In genomic region chr1:21149862-21150432, GRCh38 we compare ENCODE assay signal across 8 cellular contexts. TPM values are rescaled to one million over a fixed set of nuclear protein-coding genes. Genes with fewer than 3 reads are reported as not detected.
A peak's percentile ranks its signal among the peaks of the same experiment; 100 is the strongest.
DNase-seq lines count a peak whose midpoint lies in the region; ATAC-seq and TF ChIP-seq lines count a peak whose summit lies in the region.

No MANE protein-coding gene starts in this region.

- intact Hi-C loops in head of caudate nucleus (cut with DNase I) = no loop called here
- intact Hi-C loops in psoas muscle (cut with DNase I) = no loop called here

- DNase-seq in ELF-1 (ENCODE audit: low read depth, low spot score) = peak; percentile 28
- DNase-seq in SW480 (ENCODE audit: low spot score) = peak; percentile 69
- DNase-seq in head of caudate nucleus = peak in 32 of 42 donors; percentile 13 to 67 (median 42)
- DNase-seq in psoas muscle = no peak
- no peak for DNase-seq in WERI-Rb-1
- no peak for DNase-seq in OCI-M2 (lab: John Stamatoyannopoulos, UW; ENCODE audit: unreplicated experiment)

- H3K36me3 ChIP-seq in psoas muscle (ENCODE audit: insufficient read depth in 1 of 2, low read depth in 1 of 2) (peaks cover 0 to 10% of the 10 kb centered on the region in 2 donors), WERI-Rb-1 (peaks cover 16% of the 10 kb centered on the region)

- peaks cover 35% of the 10 kb centered on the region for H3K4me1 ChIP-seq in psoas muscle

- H3K27ac ChIP-seq in psoas muscle (peak overlapping the region; percentile 60), WERI-Rb-1 (no peak overlapping the region)

- ATAC-seq in psoas muscle (peak in 2 of 4 donors; percentile 60 to 65), GM19035 (IDR thresholded peaks at IDR 0.05; ENCODE audit: unreplicated experiment) (no peak), HG03442 (IDR thresholded peaks at IDR 0.05; ENCODE audit: unreplicated experiment) (no peak)

- no peaks in the 10 kb centered on the region for H3K27me3 ChIP-seq in psoas muscle (ENCODE audit: insufficient read depth in 3 of 3, low read length in 2 of 3)
- no peaks in the 10 kb centered on the region for H3K27me3 ChIP-seq in WERI-Rb-1 (ENCODE audit: insufficient read depth, low read depth, severe bottlenecking)

- no peak overlapping the region for H3K4me3 ChIP-seq in psoas muscle
- no peak overlapping the region for H3K4me3 ChIP-seq in WERI-Rb-1 (ENCODE audit: low read depth, low read length)

- TF ChIP-seq CTCF in psoas muscle (IDR thresholded peaks at IDR 0.05) = no peak
- no peak for TF ChIP-seq CTCF in WERI-Rb-1 (IDR thresholded peaks at IDR 0.05; ENCODE audit: low read depth, low read length)

- H3K9me3 ChIP-seq in psoas muscle (no peaks in the 10 kb centered on the region), WERI-Rb-1 (ENCODE audit: severe bottlenecking) (no peaks in the 10 kb centered on the region)

- WGBS in psoas muscle, 3 donors = 44 to 50% (median 48%) methylated on average over 3 of the region's 3 CpGs

RNA-seq across cellular contexts. Expression of gene EIF4G3, which starts 26.8 kb away (rescaled TPM):
- 10 to 100 TPM; 38.7 to 58.1 (median 48.2) TPM for total RNA-seq in psoas muscle
- polyA plus RNA-seq in psoas muscle = 10 to 100 TPM; 11.3 to 58.1 (median 24.6) TPM

Comparison
In these comparisons a context has a peak if more than half of its experiments do, and no peak if none do; other contexts are left out.
1. DNase-seq: peak in ELF-1 (single experiment), SW480 (single experiment) and head of caudate nucleus (32 of 42); none in psoas muscle (0 of 2), WERI-Rb-1 (single experiment) and OCI-M2 (single experiment).